Comparison of ENCODE assay signal across 9 cellular contexts in genomic region chr1:220732621-220733020, GRCh38. TPM values are rescaled to one million over a fixed set of nuclear protein-coding genes. Genes with fewer than 3 reads are reported as not detected.
DNase-seq lines count a peak whose midpoint lies in the region; ATAC-seq and TF ChIP-seq lines count a peak whose summit lies in the region.
"Had no signal": no experiment of that assay in that cellular context is flagged by ENCODE, and none has a peak within 500 bp of the region (broad histone marks: within the 10 kb centered on the region; RNA-seq: fewer than 3 reads in every experiment).

No MANE protein-coding gene starts in this region.

- ATAC-seq in Right ventricle myocardium inferior (peak; percentile 74), activated B cell treated with CpG ODN at 0.5 μM for 24 hours (ENCODE audit: low read depth) (no peak), lower lobe of right lung (peak; percentile 64 to 65)

- H3K9me3 ChIP-seq in lower lobe of right lung: no peaks in the 10 kb centered on the region

- TF ChIP-seq CTCF in activated B cell treated with CpG ODN at 0.5 μM for 24 hours (IDR thresholded peaks at IDR 0.05): no peak
- TF ChIP-seq CTCF in lower lobe of right lung (IDR thresholded peaks at IDR 0.05): no peak
- TF ChIP-seq CTCF in HFFc6 (IDR thresholded peaks at IDR 0.05): no peak

- peak overlapping the region; percentile 36 for H3K27ac Mint-ChIP-seq in activated B cell treated with CpG ODN at 0.5 μM for 24 hours
- H3K27ac Mint-ChIP-seq in HFFc6: no peak overlapping the region

- intact Hi-C loops in Right ventricle myocardium inferior (cut with DNase I) (loop anchor here (1.0 to 2.0 kb wide), 2 partner anchors 42 to 52 kb away; partner anchors contain the start of gene C1orf115), cardiac septum (cut with DNase I) (loop anchor here (2.0 to 5.0 kb wide), 3 partner anchors 16 to 55 kb away; partner anchors contain the start of genes C1orf115, MTARC1 and MTARC2), activated B cell treated with CpG ODN at 0.5 μM for 24 hours (cut with micrococcal nuclease) (loop anchor here (1.0 to 5.0 kb wide), 8 partner anchors 24 to 512 kb away; partner anchors contain the start of gene C1orf115), lower lobe of right lung (cut with DNase I) (no loop called here)

- H3K27ac ChIP-seq in lower lobe of right lung: peak overlapping the region; percentile 81

- H3K36me3 Mint-ChIP-seq in activated B cell treated with CpG ODN at 0.5 μM for 24 hours (ENCODE audit: low read depth) (no peaks in the 10 kb centered on the region), HFFc6 (ENCODE audit: low read depth) (no peaks in the 10 kb centered on the region)

- POLR2A ChIA-PET in activated B cell treated with CpG ODN at 0.5 μM for 24 hours (lab: Charles Lee): interaction anchor here (0.6 to 2.3 kb wide), 9 partner anchors 9 to 541 kb away, joined by 3 to 11 read pairs (median 4); partner anchors contain the start of genes C1orf115 and MTARC2

- H3K4me1 Mint-ChIP-seq in activated B cell treated with CpG ODN at 0.5 μM for 24 hours (peaks cover 25% of the 10 kb centered on the region), HFFc6 (ENCODE audit: low read depth) (peaks cover 30% of the 10 kb centered on the region)

- DNase-seq in Right ventricle myocardium inferior (ENCODE audit: missing footprints): no peak
- DNase-seq in cardiac septum (ENCODE audit: low spot score): no peak
- no peak for DNase-seq in activated B cell treated with CpG ODN at 0.5 μM for 24 hours
- no peak for DNase-seq in lower lobe of right lung
- no peak for DNase-seq in COR-L47 (lab: John Stamatoyannopoulos, UW)
- no peak for DNase-seq in DMS 273 treated with DMSO at 0.1 percent for 48 hours (lab: John Stamatoyannopoulos, UW)
- DNase-seq in activated CD8-positive, alpha-beta memory T cell treated with anti-CD3 and anti-CD28 coated beads for 24 hours: no peak
- no peak for DNase-seq in HFFc6

- H3K4me3 ChIP-seq in lower lobe of right lung: peak overlapping the region; percentile 36

- no peaks in the 10 kb centered on the region for H3K36me3 ChIP-seq in lower lobe of right lung

- CTCF ChIA-PET in activated B cell treated with CpG ODN at 0.5 μM for 24 hours (lab: Charles Lee): interaction anchor here (1.1 to 3.8 kb wide), 28 partner anchors 10 to 620 kb away, joined by 3 to 44 read pairs (median 6); partner anchors contain the start of genes C1orf115 and MTARC2

- no peaks in the 10 kb centered on the region for H3K27me3 ChIP-seq in lower lobe of right lung (ENCODE audit: low read depth)

- no peak overlapping the region for H3K4me3 Mint-ChIP-seq in activated B cell treated with CpG ODN at 0.5 μM for 24 hours
- H3K4me3 Mint-ChIP-seq in HFFc6: no peak overlapping the region
- H3K4me3 Mint-ChIP-seq: activated CD4-positive, alpha-beta memory T cell treated with anti-CD3 and anti-CD28 coated beads, Interleukin-2, amount 10 ng/mL, durations not matched to agents 7 days and 5 days had no signal

- H3K4me1 ChIP-seq in lower lobe of right lung: peaks cover 29% of the 10 kb centered on the region

- H3K9me3 Mint-ChIP-seq in activated B cell treated with CpG ODN at 0.5 μM for 24 hours (peaks cover 2% of the 10 kb centered on the region), HFFc6 (no peaks in the 10 kb centered on the region)
- H3K9me3 Mint-ChIP-seq: activated CD4-positive, alpha-beta memory T cell treated with anti-CD3 and anti-CD28 coated beads, Interleukin-2, amount 10 ng/mL, durations not matched to agents 7 days and 5 days had no signal

- no peaks in the 10 kb centered on the region for H3K27me3 Mint-ChIP-seq in activated B cell treated with CpG ODN at 0.5 μM for 24 hours
- peaks cover 4% of the 10 kb centered on the region; the same call in 1 of the 2 replicates for H3K27me3 Mint-ChIP-seq in HFFc6 (ENCODE audit: insufficient read depth)

RNA-seq across cellular contexts. Expression of gene MTARC2, which starts 15.5 kb away (rescaled TPM):
- total RNA-seq in Right ventricle myocardium inferior (27.4 TPM), cardiac septum (22.1 TPM), activated B cell treated with CpG ODN at 0.5 μM for 24 hours (8.9 and 9.2 TPM in 2 replicates), lower lobe of right lung (56.6 TPM)
- 1 to 10 TPM; 3.2 to 5.2 (median 3.8) TPM for total RNA-seq in HFFc6 (2021; fragmentation: NEBNext Ultra II Directional; extraction: Animal tissue kit (Norgen Biotek cat#: 25700))
- total RNA-seq: activated CD4-positive, alpha-beta memory T cell treated with anti-CD3 and anti-CD28 coated beads, Interleukin-2, amount 10 ng/mL, durations not matched to agents 7 days and 5 days had no signal

RNA-seq across cellular contexts. Expression of gene C1orf115, which starts 42.5 kb away (rescaled TPM):
- 22.4 TPM for total RNA-seq in Right ventricle myocardium inferior
- total RNA-seq in cardiac septum: 5.5 TPM
- total RNA-seq in activated B cell treated with CpG ODN at 0.5 μM for 24 hours: 19.6 and 20.0 TPM in 2 replicates
- total RNA-seq in lower lobe of right lung: 26.3 TPM
- under 1 TPM; 0.08 to 0.50 (median 0.19) TPM for total RNA-seq in HFFc6 (2021; fragmentation: NEBNext Ultra II Directional; extraction: Animal tissue kit (Norgen Biotek cat#: 25700))

RNA-seq across cellular contexts. Expression of gene MTARC1, which starts 54.1 kb away (rescaled TPM):
- total RNA-seq in Right ventricle myocardium inferior: 7.9 TPM
- 12.8 TPM for total RNA-seq in cardiac septum
- total RNA-seq in activated B cell treated with CpG ODN at 0.5 μM for 24 hours: 0.37 and 2.2 TPM in 2 replicates
- total RNA-seq in lower lobe of right lung: 37.6 TPM
- total RNA-seq in HFFc6 (2021; fragmentation: NEBNext Ultra II Directional; extraction: Animal tissue kit (Norgen Biotek cat#: 25700)): 1 to 10 TPM; 1.1 to 1.9 (median 1.7) TPM
- total RNA-seq: activated CD4-positive, alpha-beta memory T cell treated with anti-CD3 and anti-CD28 coated beads, Interleukin-2, amount 10 ng/mL, durations not matched to agents 7 days and 5 days had no signal
